ENCODE assay signal across 8 cellular contexts in genomic region chr10:5094265-5095205, GRCh38. TPM values are rescaled to one million over a fixed set of nuclear protein-coding genes. Genes with fewer than 3 reads are reported as not detected.
DNase-seq lines count a peak whose midpoint lies in the region; ATAC-seq and TF ChIP-seq lines count a peak whose summit lies in the region.

Gene AKR1C3, plus strand, starts transcription at chr10:5094414. Its CDS starts 31 bp downstream, at chr10:5094445.

- no peaks in the 10 kb centered on the region for H4K20me1 ChIP-seq in OCI-LY3 (ENCODE audit: insufficient read depth, low read length)

- DNase-seq in GF-D8 (lab: John Stamatoyannopoulos, UW), result peak; percentile 4
- no peak for DNase-seq in central memory CD8-positive, alpha-beta T cell (ENCODE audit: low spot score in 2 of 2)
- DNase-seq in kidney epithelial cell (ENCODE audit: low read depth), result no peak
- no peak for DNase-seq in stimulated activated naive B cell treated with anti-CD40 and anti-IgM and Interleukin-4, amounts not matched to agents 10 μg/mL and 1 μg/mL and 100 μg/mL, for 72 hours

- peaks cover 14% of the 10 kb centered on the region; the same call in 1 of the 2 replicates for H3K27me3 ChIP-seq in OCI-LY3 (ENCODE audit: low read depth, low read length)
- no peaks in the 10 kb centered on the region for H3K27me3 ChIP-seq in kidney epithelial cell (ENCODE audit: control insufficient read depth, insufficient read depth, low read length)

- H3K4me3 ChIP-seq in OCI-LY3 (ENCODE audit: low read length) (peak within 1 kb of the TSS; percentile 70), kidney epithelial cell (ENCODE audit: low read depth, low read length) (peak within 1 kb of the TSS; percentile 25)

- TF ChIP-seq CTCF in 22Rv1 (IDR thresholded peaks at IDR 0.05) (peak; percentile 72), OCI-LY3 (IDR thresholded peaks at IDR 0.05; ENCODE audit: low read depth, low read length) (peak; percentile 52), kidney epithelial cell (IDR thresholded peaks at IDR 0.05; ENCODE audit: insufficient read depth, low read length, poor library complexity, severe bottlenecking) (peak; percentile 51)

- peaks cover 13% of the 10 kb centered on the region for H3K27me3 Mint-ChIP-seq in central memory CD8-positive, alpha-beta T cell
- peaks cover 2 to 4% of the 10 kb centered on the region in 2 donors for H3K27me3 Mint-ChIP-seq in stimulated activated naive B cell treated with anti-CD40 and anti-IgM and Interleukin-4, amounts not matched to agents 10 μg/mL and 1 μg/mL and 100 μg/mL, for 72 hours

- H3K36me3 Mint-ChIP-seq in central memory CD8-positive, alpha-beta T cell (ENCODE audit: insufficient read depth), result no peaks in the 10 kb centered on the region
- H3K36me3 Mint-ChIP-seq in stimulated activated naive B cell treated with anti-CD40 and anti-IgM and Interleukin-4, amounts not matched to agents 10 μg/mL and 1 μg/mL and 100 μg/mL, for 72 hours, result peaks cover under 1 to 4% of the 10 kb centered on the region in 2 donors

- no peaks in the 10 kb centered on the region for H3K9me3 ChIP-seq in OCI-LY3 (ENCODE audit: insufficient read depth, low read length)

- H3K27ac ChIP-seq in 22Rv1 (peak within 1 kb of the TSS; percentile 71), OCI-LY3 (ENCODE audit: low read length) (no peak within 1 kb of the TSS)

- no peaks in the 10 kb centered on the region for H3K4me1 Mint-ChIP-seq in central memory CD8-positive, alpha-beta T cell
- H3K4me1 Mint-ChIP-seq in stimulated activated naive B cell treated with anti-CD40 and anti-IgM and Interleukin-4, amounts not matched to agents 10 μg/mL and 1 μg/mL and 100 μg/mL, for 72 hours, result peaks cover 2 to 9% of the 10 kb centered on the region in 2 donors

- peak within 1 kb of the TSS; percentile 54; the same call in 1 of the 2 replicates for H2AFZ ChIP-seq in OCI-LY3 (ENCODE audit: low read depth, low read length)

- H3K36me3 ChIP-seq in OCI-LY3 (replicated peaks; ENCODE audit: low read depth, low read length), result no peaks in the 10 kb centered on the region
- H3K36me3 ChIP-seq in kidney epithelial cell (ENCODE audit: control insufficient read depth, insufficient read depth, low read length), result no peaks in the 10 kb centered on the region

- H3K79me2 ChIP-seq in OCI-LY3 (ENCODE audit: low read length), result no peaks in the 10 kb centered on the region

- peak within 1 kb of the TSS; percentile 87 for H3K4me2 ChIP-seq in OCI-LY3 (ENCODE audit: low read length)

- H3K9ac ChIP-seq in OCI-LY3 (ENCODE audit: low read length), result 0 out of 2 replicates have a peak within 1 kb of the TSS, but pooled peaks have one; percentile 10

- peaks cover 7% of the 10 kb centered on the region for H3K9me3 Mint-ChIP-seq in central memory CD8-positive, alpha-beta T cell
- H3K9me3 Mint-ChIP-seq in stimulated activated naive B cell treated with anti-CD40 and anti-IgM and Interleukin-4, amounts not matched to agents 10 μg/mL and 1 μg/mL and 100 μg/mL, for 72 hours, result peaks cover 4 to 5% of the 10 kb centered on the region in 2 donors

- H3K4me3 Mint-ChIP-seq in central memory CD8-positive, alpha-beta T cell, result peak within 1 kb of the TSS; percentile 45
- H3K4me3 Mint-ChIP-seq in stimulated activated naive B cell treated with anti-CD40 and anti-IgM and Interleukin-4, amounts not matched to agents 10 μg/mL and 1 μg/mL and 100 μg/mL, for 72 hours, result peak within 1 kb of the TSS; percentile 36 to 51

- no peak for ATAC-seq in central memory CD8-positive, alpha-beta T cell (replicated peaks; ENCODE audit: extremely low read depth, poor library complexity, severe bottlenecking)
- peak; percentile 41 to 53 for ATAC-seq in stimulated activated naive B cell treated with anti-CD40 and anti-IgM and Interleukin-4, amounts not matched to agents 10 μg/mL and 1 μg/mL and 100 μg/mL, for 72 hours (replicated peaks)
- no peak for ATAC-seq in HG03460 (IDR thresholded peaks at IDR 0.05; ENCODE audit: unreplicated experiment)
- no peak for ATAC-seq in HG03354 (IDR thresholded peaks at IDR 0.05; ENCODE audit: poor library complexity, severe bottlenecking, unreplicated experiment)

- H3K27ac Mint-ChIP-seq in central memory CD8-positive, alpha-beta T cell (ENCODE audit: low read depth), result no peak within 1 kb of the TSS
- H3K27ac Mint-ChIP-seq in stimulated activated naive B cell treated with anti-CD40 and anti-IgM and Interleukin-4, amounts not matched to agents 10 μg/mL and 1 μg/mL and 100 μg/mL, for 72 hours, result no peak within 1 kb of the TSS

- H3K4me1 ChIP-seq in OCI-LY3 (ENCODE audit: low read length), result peaks cover 5% of the 10 kb centered on the region

RNA-seq across cellular contexts. Expression of gene AKR1C3, which starts in this region (rescaled TPM):
- total RNA-seq in kidney epithelial cell, result 0.68 and 1.2 TPM in 2 replicates

Comparison
In these comparisons a context has a peak if more than half of its experiments do, and no peak if none do; other contexts are left out.
1. ATAC-seq: peak in stimulated activated naive B cell treated with anti-CD40 and anti-IgM and Interleukin-4, amounts not matched to agents 10 μg/mL and 1 μg/mL and 100 μg/mL, for 72 hours (2 of 2); none in central memory CD8-positive, alpha-beta T cell (single experiment), HG03460 (single experiment) and HG03354 (single experiment).
2. Peak in every context shown above with its lines, with median percentiles within 50 percentile points of each other: CTCF ChIP-seq.